13 cellular contexts compared by ENCODE assay signal in genomic region chr9:82810902-82811301, GRCh38.
DNase-seq lines count a peak whose midpoint lies in the region; ATAC-seq, FAIRE-seq and TF ChIP-seq lines count a peak whose summit lies in the region.
"Had no signal": no experiment of that assay in that cellular context is flagged by ENCODE, and none has a peak within 500 bp of the region (broad histone marks: within the 10 kb centered on the region; RNA-seq: fewer than 3 reads in every experiment).

No MANE protein-coding gene starts in this region.

- H3K27ac Mint-ChIP-seq in MCF 10A (ENCODE audit: low read depth, unreplicated experiment) = no peak overlapping the region
- H3K27ac Mint-ChIP-seq: B cell, T-helper 17 cell had no signal

- TF ChIP-seq CTCF in MCF 10A (IDR thresholded peaks at IDR 0.05; ENCODE audit: unreplicated experiment) (no peak), breast epithelium (IDR thresholded peaks at IDR 0.05) (no peak), fibroblast of mammary gland (conservative IDR thresholded peaks at IDR 0.05; ENCODE audit: control insufficient read depth, insufficient read depth, low read depth, low read length) (no peak), sigmoid colon (IDR thresholded peaks at IDR 0.05) (no peak)

- no peaks in the 10 kb centered on the region for H3K9me3 Mint-ChIP-seq in MCF 10A (ENCODE audit: unreplicated experiment)

- H3K9me3 ChIP-seq in breast epithelium (no peaks in the 10 kb centered on the region), sigmoid colon (no peaks in the 10 kb centered on the region)
- H3K9me3 ChIP-seq: thoracic aorta had no signal

- peak; percentile 91 for FAIRE-seq in RCC 7860 (lab: Jason Lieb, UNC)

- POLR2A ChIA-PET in MCF 10A (lab: Yijun Ruan, JAX) = no interaction called here

- H3K36me3 Mint-ChIP-seq in MCF 10A (ENCODE audit: insufficient read depth, unreplicated experiment) = no peaks in the 10 kb centered on the region

- 79 to 89% methylated on average over 1 of the region's 1 CpG for WGBS in sigmoid colon, 2 donors

- H3K36me3 ChIP-seq in breast epithelium = no peaks in the 10 kb centered on the region
- no peaks in the 10 kb centered on the region for H3K36me3 ChIP-seq in sigmoid colon
- H3K36me3 ChIP-seq: thoracic aorta had no signal

- CTCF ChIA-PET in MCF 10A (lab: Yijun Ruan, JAX) = no interaction called here

- H3K27me3 ChIP-seq in breast epithelium = no peaks in the 10 kb centered on the region
- H3K27me3 ChIP-seq in sigmoid colon = no peaks in the 10 kb centered on the region

- no peak for TF ChIP-seq EP300 in sigmoid colon (IDR thresholded peaks at IDR 0.05)

- no peak overlapping the region for H3K4me3 ChIP-seq in breast epithelium
- no peak overlapping the region for H3K4me3 ChIP-seq in fibroblast of mammary gland (ENCODE audit: control insufficient read depth, low read depth, low read length)
- H3K4me3 ChIP-seq in sigmoid colon = no peak overlapping the region
- H3K4me3 ChIP-seq: thoracic aorta had no signal

- no TSS peak for BruUV-seq in MCF 10A (replicated peaks; lab: Mats Ljungman, UMichigan)

- TF ChIP-seq POLR2A in breast epithelium (IDR thresholded peaks at IDR 0.05) (no peak), sigmoid colon (IDR thresholded peaks at IDR 0.05) (no peak)

- no peaks in the 10 kb centered on the region for H3K4me1 ChIP-seq in breast epithelium
- no peaks in the 10 kb centered on the region for H3K4me1 ChIP-seq in sigmoid colon

- no peaks in the 10 kb centered on the region for H3K27me3 Mint-ChIP-seq in MCF 10A (ENCODE audit: insufficient read depth, unreplicated experiment)
- H3K27me3 Mint-ChIP-seq: B cell, T-helper 17 cell had no signal

- no peaks in the 10 kb centered on the region for H3K4me1 Mint-ChIP-seq in MCF 10A (ENCODE audit: insufficient read depth, unreplicated experiment)
- H3K4me1 Mint-ChIP-seq: B cell, T-helper 17 cell had no signal

- DNase-seq in MCF 10A (ENCODE audit: unreplicated experiment) (peak; percentile 60), breast epithelium (ENCODE audit: low spot score in 2 of 2) (no peak), RCC 7860 (ENCODE audit: low spot score) (peak; percentile 92), fibroblast of mammary gland (ENCODE audit: low read depth) (peak; percentile 2), ureter (ENCODE audit: low spot score) (peak; percentile 51), sigmoid colon (no peak), hippocampal formation (lab: John Stamatoyannopoulos, UW) (no peak)
- DNase-seq: erythroblast, left colon, T-helper 17 cell had no signal

- ATAC-seq in HG02884 (IDR thresholded peaks at IDR 0.05; ENCODE audit: unreplicated experiment) = no peak
- ATAC-seq: left colon, T-helper 17 cell had no signal

- H3K4me3 Mint-ChIP-seq in MCF 10A (ENCODE audit: unreplicated experiment) = no peak overlapping the region
- H3K4me3 Mint-ChIP-seq: B cell, T-helper 17 cell had no signal

- intact Hi-C loops in MCF 10A (cut with micrococcal nuclease) = no loop called here
- intact Hi-C loops in breast epithelium (cut with DNase I; ENCODE audit: low total_unique reads) = no loop called here
- intact Hi-C loops in sigmoid colon (cut with DNase I) = no loop called here

- H3K27ac ChIP-seq in breast epithelium (no peak overlapping the region), sigmoid colon (no peak overlapping the region)
- H3K27ac ChIP-seq: thoracic aorta had no signal

Comparison
In these comparisons a context has a peak if more than half of its experiments do, and no peak if none do; other contexts are left out.
1. DNase-seq: peak in MCF 10A (single experiment), RCC 7860 (single experiment), fibroblast of mammary gland (single experiment) and ureter (single experiment); none in breast epithelium (0 of 2), sigmoid colon (single experiment) and hippocampal formation (0 of 2).